ENCODE assay signal across 16 cellular contexts in the genomic region with DNA sequence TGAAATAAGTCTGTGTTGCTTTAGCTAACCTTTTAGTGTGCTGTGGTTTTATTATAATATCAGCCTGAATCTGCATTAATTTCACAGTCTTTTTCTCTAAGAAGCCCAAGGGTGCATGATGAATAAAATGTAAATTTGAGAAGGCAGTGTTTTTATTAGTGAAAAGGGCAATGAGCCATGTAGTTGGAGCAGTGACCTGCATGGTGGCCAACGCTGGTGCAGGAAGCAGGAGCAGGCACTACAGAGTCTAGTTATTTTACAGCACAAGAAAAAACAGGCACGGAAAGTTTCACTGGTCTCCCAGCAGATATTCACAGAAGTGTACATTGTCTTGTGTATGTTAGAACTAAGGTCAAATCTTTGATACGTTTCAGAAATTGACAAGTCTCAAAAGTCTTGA.
DNase-seq lines count a peak whose midpoint lies in the region; ATAC-seq, FAIRE-seq and TF ChIP-seq lines count a peak whose summit lies in the region.
"Had no signal": no experiment of that assay in that cellular context is flagged by ENCODE, and none has a peak within 500 bp of the region (broad histone marks: within the 10 kb centered on the region; RNA-seq: fewer than 3 reads in every experiment).

No MANE protein-coding gene starts in this region.

- H3K4me3 Mint-ChIP-seq in CD8-positive, alpha-beta memory T cell: peak overlapping the region in 5 of 7 donors; percentile 5 to 51 (median 30)
- no peak overlapping the region for H3K4me3 Mint-ChIP-seq in activated naive CD8-positive, alpha-beta T cell treated with anti-CD3 and anti-CD28 coated beads, Interleukin-2, amount 10 ng/mL, durations not matched to agents 7 days and 5 days
- peak overlapping the region; percentile 20 for H3K4me3 Mint-ChIP-seq in natural killer cell treated with Interleukin-12 subunit alpha and Interleukin-12 subunit beta and Interleukin-15 and Interleukin-18, amount 100 ng/mL, for 72 hours
- H3K4me3 Mint-ChIP-seq in progenitor cell of endocrine pancreas (ENCODE audit: low read depth): no peak overlapping the region

- H3K27me3 ChIP-seq in CD8-positive, alpha-beta memory T cell (ENCODE audit: insufficient read depth, low read length, poor library complexity, severe bottlenecking): no peaks in the 10 kb centered on the region
- H3K27me3 ChIP-seq: testis had no signal

- TF ChIP-seq CTCF in mucosa of descending colon (IDR thresholded peaks at IDR 0.05): no peak
- no peak for TF ChIP-seq CTCF in progenitor cell of endocrine pancreas (IDR thresholded peaks at IDR 0.05; ENCODE audit: unreplicated experiment)

- H3K9me3 Mint-ChIP-seq in CD8-positive, alpha-beta memory T cell: no peaks in the 10 kb centered on the region
- H3K9me3 Mint-ChIP-seq in activated naive CD8-positive, alpha-beta T cell treated with anti-CD3 and anti-CD28 coated beads, Interleukin-2, amount 10 ng/mL, durations not matched to agents 7 days and 5 days: no peaks in the 10 kb centered on the region
- H3K9me3 Mint-ChIP-seq in natural killer cell treated with Interleukin-12 subunit alpha and Interleukin-12 subunit beta and Interleukin-15 and Interleukin-18, amount 100 ng/mL, for 72 hours: no peaks in the 10 kb centered on the region
- no peaks in the 10 kb centered on the region for H3K9me3 Mint-ChIP-seq in progenitor cell of endocrine pancreas (ENCODE audit: low read depth)

- H3K4me3 ChIP-seq in CD8-positive, alpha-beta memory T cell (ENCODE audit: low read length): no peak overlapping the region
- no peak overlapping the region for H3K4me3 ChIP-seq in mucosa of descending colon
- H3K4me3 ChIP-seq: prostate gland, SJSA1, testis had no signal

- H3K27me3 Mint-ChIP-seq in CD8-positive, alpha-beta memory T cell: peaks cover 0 to 1% of the 10 kb centered on the region in 2 donors
- no peaks in the 10 kb centered on the region for H3K27me3 Mint-ChIP-seq in activated naive CD8-positive, alpha-beta T cell treated with anti-CD3 and anti-CD28 coated beads, Interleukin-2, amount 10 ng/mL, durations not matched to agents 7 days and 5 days
- no peaks in the 10 kb centered on the region for H3K27me3 Mint-ChIP-seq in natural killer cell treated with Interleukin-12 subunit alpha and Interleukin-12 subunit beta and Interleukin-15 and Interleukin-18, amount 100 ng/mL, for 72 hours
- peaks cover 43% of the 10 kb centered on the region for H3K27me3 Mint-ChIP-seq in progenitor cell of endocrine pancreas

- FAIRE-seq in GM19239 (lab: Jason Lieb, UNC): peak; percentile 83

- no peaks in the 10 kb centered on the region for H3K9me3 ChIP-seq in CD8-positive, alpha-beta memory T cell (ENCODE audit: low read length)
- no peaks in the 10 kb centered on the region for H3K9me3 ChIP-seq in mucosa of descending colon
- H3K9me3 ChIP-seq: prostate gland, testis had no signal

- H3K36me3 ChIP-seq in CD8-positive, alpha-beta memory T cell (ENCODE audit: insufficient read depth, low read length): peaks cover 60% of the 10 kb centered on the region
- H3K36me3 ChIP-seq in mucosa of descending colon (ENCODE audit: low read depth): no peaks in the 10 kb centered on the region
- H3K36me3 ChIP-seq: prostate gland, SJSA1 had no signal

- peak overlapping the region; percentile 24 to 95 (median 54) for H3K27ac Mint-ChIP-seq in CD8-positive, alpha-beta memory T cell
- H3K27ac Mint-ChIP-seq in activated naive CD8-positive, alpha-beta T cell treated with anti-CD3 and anti-CD28 coated beads, Interleukin-2, amount 10 ng/mL, durations not matched to agents 7 days and 5 days: peak overlapping the region; percentile 61
- peak overlapping the region; percentile 84 to 86 for H3K27ac Mint-ChIP-seq in natural killer cell treated with Interleukin-12 subunit alpha and Interleukin-12 subunit beta and Interleukin-15 and Interleukin-18, amount 100 ng/mL, for 72 hours
- no peak overlapping the region for H3K27ac Mint-ChIP-seq in progenitor cell of endocrine pancreas

- peaks cover 88 to 97% (median 95%) of the 10 kb centered on the region in 3 donors for H3K4me1 Mint-ChIP-seq in CD8-positive, alpha-beta memory T cell
- H3K4me1 Mint-ChIP-seq in activated naive CD8-positive, alpha-beta T cell treated with anti-CD3 and anti-CD28 coated beads, Interleukin-2, amount 10 ng/mL, durations not matched to agents 7 days and 5 days: peaks cover 40% of the 10 kb centered on the region
- H3K4me1 Mint-ChIP-seq in natural killer cell treated with Interleukin-12 subunit alpha and Interleukin-12 subunit beta and Interleukin-15 and Interleukin-18, amount 100 ng/mL, for 72 hours (ENCODE audit: low read depth in 2 of 2): peaks cover 66 to 95% of the 10 kb centered on the region in 2 donors
- H3K4me1 Mint-ChIP-seq in progenitor cell of endocrine pancreas (ENCODE audit: low read depth): peaks cover 16% of the 10 kb centered on the region

- intact Hi-C loops in mucosa of descending colon (cut with DNase I, micrococcal nuclease): no loop called here

- H3K27ac ChIP-seq in CD8-positive, alpha-beta memory T cell (ENCODE audit: low read depth, low read length): no peak overlapping the region
- H3K27ac ChIP-seq: prostate gland, SJSA1, testis had no signal

- H3K36me3 Mint-ChIP-seq in CD8-positive, alpha-beta memory T cell: peaks cover 5 to 94% (median 22%) of the 10 kb centered on the region in 3 donors
- peaks cover 43% of the 10 kb centered on the region for H3K36me3 Mint-ChIP-seq in activated naive CD8-positive, alpha-beta T cell treated with anti-CD3 and anti-CD28 coated beads, Interleukin-2, amount 10 ng/mL, durations not matched to agents 7 days and 5 days
- peaks cover 48% of the 10 kb centered on the region for H3K36me3 Mint-ChIP-seq in natural killer cell treated with Interleukin-12 subunit alpha and Interleukin-12 subunit beta and Interleukin-15 and Interleukin-18, amount 100 ng/mL, for 72 hours
- H3K36me3 Mint-ChIP-seq in progenitor cell of endocrine pancreas (ENCODE audit: insufficient read depth): no peaks in the 10 kb centered on the region

- no peak for ATAC-seq in activated naive CD8-positive, alpha-beta T cell treated with anti-CD3 and anti-CD28 coated beads, Interleukin-2, amount 10 ng/mL, durations not matched to agents 7 days and 5 days (ENCODE audit: low read depth)
- ATAC-seq in natural killer cell treated with Interleukin-12 subunit alpha and Interleukin-12 subunit beta and Interleukin-15 and Interleukin-18, amount 100 ng/mL, for 72 hours: no peak
- ATAC-seq in GM18502 (IDR thresholded peaks at IDR 0.05; ENCODE audit: poor library complexity, unreplicated experiment) (no peak), mucosa of descending colon (no peak)
- ATAC-seq: activated CD4-positive, CD25-positive, alpha-beta regulatory T cell treated with anti-CD3 and anti-CD28 coated beads, Interleukin-2, amount 50 U/mL, for 24 hours had no signal

- POLR2A ChIA-PET in CD8-positive, alpha-beta memory T cell (lab: Charles Lee): no interaction called here
- POLR2A ChIA-PET in activated naive CD8-positive, alpha-beta T cell treated with anti-CD3 and anti-CD28 coated beads, Interleukin-2, amount 10 ng/mL, durations not matched to agents 7 days and 5 days (lab: Charles Lee): no interaction called here

- H3K4me1 ChIP-seq in CD8-positive, alpha-beta memory T cell (ENCODE audit: insufficient read depth, low read length): peaks cover 52% of the 10 kb centered on the region
- no peaks in the 10 kb centered on the region for H3K4me1 ChIP-seq in mucosa of descending colon (ENCODE audit: low read depth)
- H3K4me1 ChIP-seq: prostate gland, SJSA1 had no signal

- CTCF ChIA-PET in CD8-positive, alpha-beta memory T cell (lab: Charles Lee): no interaction called here

- no peak for DNase-seq in CD8-positive, alpha-beta memory T cell
- no peak for DNase-seq in GM19239 (ENCODE audit: insufficient read length, low spot score)
- DNase-seq in activated naive CD8-positive, alpha-beta T cell treated with anti-CD3 and anti-CD28 coated beads, Interleukin-2, amount 10 ng/mL, durations not matched to agents 7 days and 5 days: no peak
- no peak for DNase-seq in natural killer cell treated with Interleukin-12 subunit alpha and Interleukin-12 subunit beta and Interleukin-15 and Interleukin-18, amount 100 ng/mL, for 72 hours (ENCODE audit: low spot score)
- DNase-seq in mucosa of descending colon: no peak
- no peak for DNase-seq in progenitor cell of endocrine pancreas (ENCODE audit: low spot score, unreplicated experiment)
- DNase-seq: effector CD4-positive, alpha-beta T cell; NCI-H1417; NCI-H2171; stimulated activated CD8-positive, alpha-beta memory T cell treated with anti-CD3 and anti-CD28 coated beads, Interleukin-4, amount 100 ng/mL, for 48 hours; T-helper 9 cell; testis had no signal

Comparison
In these comparisons a context has a peak if more than half of its experiments do, and no peak if none do; other contexts are left out.
1. H3K4me3 Mint-ChIP-seq: peak in CD8-positive, alpha-beta memory T cell (5 of 7) and natural killer cell treated with Interleukin-12 subunit alpha and Interleukin-12 subunit beta and Interleukin-15 and Interleukin-18, amount 100 ng/mL, for 72 hours (single experiment); none in activated naive CD8-positive, alpha-beta T cell treated with anti-CD3 and anti-CD28 coated beads, Interleukin-2, amount 10 ng/mL, durations not matched to agents 7 days and 5 days (single experiment) and progenitor cell of endocrine pancreas (single experiment).